ENCODE assay signal across 15 cellular contexts in genomic region chr3:197784019-197784585, GRCh38.
"Had no signal": no experiment of that assay in that cellular context is flagged by ENCODE, and none has a peak within 500 bp of the region (broad histone marks: within the 10 kb centered on the region; RNA-seq: fewer than 3 reads in every experiment).

No MANE protein-coding gene starts in this region.

- H3K27me3 Mint-ChIP-seq: activated naive CD8-positive, alpha-beta T cell had no signal

- H3K4me3 ChIP-seq: lower lobe of right lung, spleen had no signal

- H3K4me3 Mint-ChIP-seq: activated CD8-positive, alpha-beta T cell treated with anti-CD3 and anti-CD28 coated beads, Interleukin-2, amount 10 ng/mL, durations not matched to agents 7 days and 5 days; activated naive CD8-positive, alpha-beta T cell; endodermal cell; immature natural killer cell had no signal

- ATAC-seq: activated CD8-positive, alpha-beta T cell treated with anti-CD3 and anti-CD28 coated beads, Interleukin-2, amount 10 ng/mL, durations not matched to agents 7 days and 5 days; left cardiac atrium; lower lobe of right lung; sciatic nerve had no signal

- DNase-seq: activated CD4-positive, alpha-beta T cell treated with anti-CD3 and anti-CD28 coated beads for 1 hour; activated CD8-positive, alpha-beta memory T cell treated with anti-CD3 and anti-CD28 coated beads, Interleukin-2, amount 50 U/mL, for 48 hours; activated CD8-positive, alpha-beta T cell treated with anti-CD3 and anti-CD28 coated beads, Interleukin-2, amount 10 ng/mL, durations not matched to agents 7 days and 5 days; anterior cingulate cortex; cerebellar nuclear complex; dermis blood vessel endothelial cell; endodermal cell; immature natural killer cell; left cardiac atrium; lower lobe of right lung; spleen; stimulated activated CD4-positive, alpha-beta T cell treated with anti-CD3 and anti-CD28 coated beads, Interleukin-1b, Interleukin-23, amount 100 ng/mL, for 48 hours; stimulated activated naive CD4-positive, alpha-beta T cell treated with Interleukin-2 at 50 U/mL for 16 hours had no signal

- H3K9me3 Mint-ChIP-seq: immature natural killer cell had no signal

- H3K27ac Mint-ChIP-seq: activated CD8-positive, alpha-beta T cell treated with anti-CD3 and anti-CD28 coated beads, Interleukin-2, amount 10 ng/mL, durations not matched to agents 7 days and 5 days; activated naive CD8-positive, alpha-beta T cell; endodermal cell had no signal

- H3K9me3 ChIP-seq: lower lobe of right lung, spleen had no signal

- H3K4me1 ChIP-seq: lower lobe of right lung had no signal

- H3K27me3 ChIP-seq: spleen had no signal

- H3K4me1 Mint-ChIP-seq: endodermal cell, immature natural killer cell had no signal

- H3K27ac ChIP-seq: lower lobe of right lung had no signal
